ENCODE assay signal across 8 cellular contexts in genomic region chr3:141401584-141402475, GRCh38. TPM values are rescaled to one million over a fixed set of nuclear protein-coding genes. Genes with fewer than 3 reads are reported as not detected.
DNase-seq lines count a peak whose midpoint lies in the region; ATAC-seq and TF ChIP-seq lines count a peak whose summit lies in the region.

No MANE protein-coding gene starts in this region.

- peak overlapping the region; percentile 33; the same call in 1 of the 2 replicates for H3K27ac ChIP-seq in KMS-11
- peak overlapping the region; percentile 94 for H3K27ac ChIP-seq in naive thymus-derived CD4-positive, alpha-beta T cell (ENCODE audit: low read depth, low read length)
- H3K27ac ChIP-seq in upper lobe of left lung = peak overlapping the region; percentile 95 to 99 (median 97)

- H3K36me3 ChIP-seq in KMS-11 (ENCODE audit: insufficient read depth) (peaks cover 66% of the 10 kb centered on the region), upper lobe of left lung (peaks cover 0 to 37% (median 17%) of the 10 kb centered on the region in 4 donors)
- peaks cover 0 to 30% (median 6%) of the 10 kb centered on the region in 3 experiments for H3K36me3 ChIP-seq in naive thymus-derived CD4-positive, alpha-beta T cell (ENCODE audit: control insufficient read depth in 2 of 3, insufficient read depth in 3 of 3, low read length in 3 of 3)

- peak overlapping the region; percentile 66 to 87 (median 82) for H3K4me3 Mint-ChIP-seq in naive thymus-derived CD4-positive, alpha-beta T cell

- no peak overlapping the region for H3K4me3 ChIP-seq in KMS-11 (IDR thresholded peaks at IDR 0.05; ENCODE audit: insufficient read depth, low read depth, low read length)
- peak overlapping the region; percentile 80 for H3K4me3 ChIP-seq in naive thymus-derived CD4-positive, alpha-beta T cell (ENCODE audit: low read length)
- H3K4me3 ChIP-seq in upper lobe of left lung = peak overlapping the region; percentile 49 to 82 (median 69)

- TF ChIP-seq POLR2A in erythroblast (IDR thresholded peaks at IDR 0.05; ENCODE audit: low read length) (peak; percentile 62), upper lobe of left lung (IDR thresholded peaks at IDR 0.05) (peak in 2 of 4 donors; percentile 56 to 70)

- H3K4me1 ChIP-seq in KMS-11 (ENCODE audit: low read depth, poor library complexity, severe bottlenecking) (peaks cover 83% of the 10 kb centered on the region), upper lobe of left lung (peaks cover 46 to 57% (median 48%) of the 10 kb centered on the region in 4 donors)
- peaks cover 14 to 43% of the 10 kb centered on the region in 2 donors for H3K4me1 ChIP-seq in naive thymus-derived CD4-positive, alpha-beta T cell (ENCODE audit: control insufficient read depth in 2 of 2, insufficient read depth in 2 of 2, low read length in 2 of 2)

- CTCF ChIA-PET in naive thymus-derived CD4-positive, alpha-beta T cell (lab: Charles Lee) = interaction anchor here (1.7 to 2.0 kb wide), 2 partner anchors 30 to 41 kb away, joined by 3 to 11 read pairs; no protein-coding TSS in a partner anchor

- H3K36me3 Mint-ChIP-seq in naive thymus-derived CD4-positive, alpha-beta T cell = peaks cover 22 to 35% (median 25%) of the 10 kb centered on the region in 5 donors

- POLR2A ChIA-PET in naive thymus-derived CD4-positive, alpha-beta T cell (lab: Charles Lee) = interaction anchor here (0.6 to 6.2 kb wide), 19 partner anchors 9 to 392 kb away, joined by 3 to 97 read pairs (median 3); no protein-coding TSS in a partner anchor

- DNase-seq in GM10266 (ENCODE audit: extremely low spot score) (peak; percentile 82), erythroblast (lab: John Stamatoyannopoulos, UW) (peak; percentile 65 to 71), upper lobe of left lung (peak; percentile 48 to 94), SHP77 treated with DMSO at 0.1 percent for 48 hours (lab: John Stamatoyannopoulos, UW) (no peak)
- peak; percentile 45 for DNase-seq in activated CD8-positive, alpha-beta memory T cell treated with anti-CD3 and anti-CD28 coated beads, Interleukin-2, amount 50 U/mL, for 4 hours
- peak; percentile 36 to 65 (median 53) for DNase-seq in naive thymus-derived CD4-positive, alpha-beta T cell

- no peak for TF ChIP-seq EP300 in upper lobe of left lung (IDR thresholded peaks at IDR 0.05)

- ATAC-seq in GM21576 (IDR thresholded peaks at IDR 0.05; ENCODE audit: unreplicated experiment) (peak; percentile 43), upper lobe of left lung (ENCODE audit: low FRiP score in 2 of 2) (peak; percentile 74 to 91)
- peak; percentile 85 for ATAC-seq in naive thymus-derived CD4-positive, alpha-beta T cell

- 0 out of 2 replicates have a peak, but pooled peaks cover 3% of the 10 kb centered on the region for H4K20me1 ChIP-seq in KMS-11 (ENCODE audit: insufficient read depth)

- no peaks in the 10 kb centered on the region for H3K9me3 ChIP-seq in naive thymus-derived CD4-positive, alpha-beta T cell (ENCODE audit: control insufficient read depth in 2 of 3, low read length in 3 of 3)
- peaks cover 0 to under 1% (median 0%) of the 10 kb centered on the region in 4 donors for H3K9me3 ChIP-seq in upper lobe of left lung

- peaks cover 20 to 67% (median 46%) of the 10 kb centered on the region in 7 donors for H3K4me1 Mint-ChIP-seq in naive thymus-derived CD4-positive, alpha-beta T cell

- H3K27me3 ChIP-seq in KMS-11 (ENCODE audit: insufficient read depth, low read depth) (no peaks in the 10 kb centered on the region), upper lobe of left lung (no peaks in the 10 kb centered on the region)
- H3K27me3 ChIP-seq in naive thymus-derived CD4-positive, alpha-beta T cell (ENCODE audit: control insufficient read depth in 2 of 2, insufficient read depth in 2 of 2, low read length in 2 of 2) = no peaks in the 10 kb centered on the region

- intact Hi-C loops in naive thymus-derived CD4-positive, alpha-beta T cell (cut with micrococcal nuclease) = loop anchor here (1.0 to 5.0 kb wide), 6 partner anchors 9 to 91 kb away; no protein-coding TSS in a partner anchor

- peaks cover 95% of the 10 kb centered on the region for H3K79me2 ChIP-seq in KMS-11 (ENCODE audit: insufficient read depth, low read depth)

- peaks cover 0 to 7% (median 4%) of the 10 kb centered on the region in 11 donors for H3K9me3 Mint-ChIP-seq in naive thymus-derived CD4-positive, alpha-beta T cell

- TF ChIP-seq CTCF in GM10266 (IDR thresholded peaks at IDR 0.05; ENCODE audit: control insufficient read depth, insufficient read depth, low read depth, missing control alignments) (no peak), KMS-11 (conservative IDR thresholded peaks at IDR 0.05; ENCODE audit: low read depth, low read length) (no peak), upper lobe of left lung (IDR thresholded peaks at IDR 0.05) (no peak)

- 15 to 22% methylated on average over 14 to 18 of the region's 59 CpGs for WGBS in upper lobe of left lung, 2 donors

- H3K4me2 ChIP-seq in KMS-11 = no peak overlapping the region

- H2AFZ ChIP-seq in KMS-11 (ENCODE audit: low read depth) = no peak overlapping the region

- H3K27ac Mint-ChIP-seq in naive thymus-derived CD4-positive, alpha-beta T cell = peak overlapping the region; percentile 56 to 97 (median 88)

- no peaks in the 10 kb centered on the region for H3K27me3 Mint-ChIP-seq in naive thymus-derived CD4-positive, alpha-beta T cell

- no peak overlapping the region for H3K9ac ChIP-seq in KMS-11

RNA-seq across cellular contexts. Expression of gene ZBTB38, which starts 33.5 kb away (rescaled TPM):
- 10 to 100 TPM; 25.0 to 58.3 (median 35.8) TPM for total RNA-seq in naive thymus-derived CD4-positive, alpha-beta T cell
- 10 to 100 TPM; 56.3 to 70.5 TPM for polyA plus RNA-seq in naive thymus-derived CD4-positive, alpha-beta T cell
- 100 to 1,000 TPM in 2 of 6 donors, 10 to 100 TPM in 4; 80.2 to 146 (median 91.8) TPM for total RNA-seq in upper lobe of left lung

Comparison
In these comparisons a context has a peak if more than half of its experiments do, and no peak if none do; other contexts are left out.
1. H3K27ac ChIP-seq: peak in every context shown above with its lines; median percentile 97 in upper lobe of left lung; 94 in naive thymus-derived CD4-positive, alpha-beta T cell; 33 in KMS-11.